8 cellular contexts compared by ENCODE assay signal in genomic region chr14:106691601-106692291, GRCh38.
DNase-seq lines count a peak whose midpoint lies in the region; ATAC-seq and TF ChIP-seq lines count a peak whose summit lies in the region.

No MANE protein-coding gene starts in this region.

- no peaks in the 10 kb centered on the region for H3K4me1 ChIP-seq in right atrium auricular region

- H3K4me3 ChIP-seq in right atrium auricular region (no peak overlapping the region), choroid plexus epithelial cell (ENCODE audit: low read depth, low read length) (no peak overlapping the region)

- no peaks in the 10 kb centered on the region for H3K9me3 ChIP-seq in right atrium auricular region

- peak in 1 of 2 donors; percentile 8 for TF ChIP-seq CTCF in right atrium auricular region (IDR thresholded peaks at IDR 0.05)
- TF ChIP-seq CTCF in choroid plexus epithelial cell (conservative IDR thresholded peaks at IDR 0.05; ENCODE audit: low read depth, low read length) = peak; percentile 12

- ATAC-seq in Right ventricle myocardium superior (ENCODE audit: poor library complexity) = no peak
- peak; percentile 57 for ATAC-seq in HG03066 (IDR thresholded peaks at IDR 0.05; ENCODE audit: low read depth, unreplicated experiment)

- no peak overlapping the region for H3K27ac ChIP-seq in right atrium auricular region

- no peaks in the 10 kb centered on the region for H3K27me3 ChIP-seq in right atrium auricular region

- intact Hi-C loops in Right ventricle myocardium superior (cut with DNase I) = no loop called here

- H3K36me3 ChIP-seq in right atrium auricular region = no peaks in the 10 kb centered on the region

- DNase-seq in Right ventricle myocardium superior = peak; percentile 44
- DNase-seq in right atrium auricular region (ENCODE audit: low spot score) = no peak
- peak; percentile 80 for DNase-seq in UCSD-AML1 (lab: John Stamatoyannopoulos, UW; ENCODE audit: unreplicated experiment)
- DNase-seq in choroid plexus epithelial cell (ENCODE audit: low read depth) = no peak
- DNase-seq in stimulated activated CD4-positive, alpha-beta T cell treated with anti-CD3 and anti-CD28 coated beads, Interleukin-2, amount 100 ng/mL, for 4 hours (ENCODE audit: low read depth) = peak; percentile 11
- DNase-seq in occipital lobe (lab: John Stamatoyannopoulos, UW) = no peak
- DNase-seq in medulla oblongata (ENCODE audit: extremely low spot score) = no peak

Comparison
In these comparisons a context has a peak if more than half of its experiments do, and no peak if none do; other contexts are left out.
1. DNase-seq: peak in Right ventricle myocardium superior (single experiment), UCSD-AML1 (single experiment) and stimulated activated CD4-positive, alpha-beta T cell treated with anti-CD3 and anti-CD28 coated beads, Interleukin-2, amount 100 ng/mL, for 4 hours (single experiment); none in right atrium auricular region (single experiment), choroid plexus epithelial cell (single experiment), occipital lobe (single experiment) and medulla oblongata (single experiment).